Comparison of ENCODE assay signal across 26 cellular contexts in genomic region chr22:48186121-48186790, GRCh38.
DNase-seq lines count a peak whose midpoint lies in the region; ATAC-seq, FAIRE-seq and TF ChIP-seq lines count a peak whose summit lies in the region.
"Had no signal": no experiment of that assay in that cellular context is flagged by ENCODE, and none has a peak within 500 bp of the region (broad histone marks: within the 10 kb centered on the region; RNA-seq: fewer than 3 reads in every experiment).

No MANE protein-coding gene starts in this region.

- peak overlapping the region in 2 of 3 experiments; percentile 7 to 40 for H3K27ac Mint-ChIP-seq in nephron
- H3K27ac Mint-ChIP-seq: CD14-positive monocyte had no signal

- no peaks in the 10 kb centered on the region for H3K27me3 ChIP-seq in DND-41 (ENCODE audit: insufficient read depth, low read length, poor library complexity)
- H3K27me3 ChIP-seq in H1 (replicated peaks in 1 of 4; ENCODE audit: control insufficient read depth in 3 of 4, extremely low read depth in 1 of 4, insufficient read depth in 3 of 4, low read length in 3 of 4), result 0 out of 7 replicates have a peak, but pooled peaks cover 0 to 2% (median 0%) of the 10 kb centered on the region in 4 experiments
- no peaks in the 10 kb centered on the region for H3K27me3 ChIP-seq in uterus
- no peaks in the 10 kb centered on the region for H3K27me3 ChIP-seq in mesenchymal stem cell (ENCODE audit: control insufficient read depth in 1 of 2, insufficient read depth in 1 of 2, low read length in 2 of 2)

- WGBS in H1 (ENCODE audit: extremely low coverage in 1 of 2, insufficient coverage in 1 of 2, insufficient read length in 1 of 2, insufficient replicate concordance in 2 of 2, low coverage in 1 of 2, low lambda C conversion rate in 2 of 2, missing lambda C conversion rate in 1 of 2), 2 experiments, result 90% methylated on average over 9 of the region's 11 CpGs; no CpG with 5 or more reads in 1 of the 2 experiments
- WGBS in mesenchymal stem cell, result 79% methylated on average over 11 of the region's 11 CpGs

- H3K9me3 ChIP-seq in DND-41 (ENCODE audit: insufficient read depth, low read length, severe bottlenecking) (peaks cover 7% of the 10 kb centered on the region), H1 (ENCODE audit: insufficient read depth in 2 of 2, low read depth in 1 of 2, low read length in 1 of 2) (0 out of 4 replicates have a peak, but pooled peaks cover 0 to 3% of the 10 kb centered on the region in 2 experiments), uterus (peaks cover 0 to 8% of the 10 kb centered on the region in 2 donors), mesenchymal stem cell (ENCODE audit: control insufficient read depth, low read length) (peaks cover 5% of the 10 kb centered on the region)
- H3K9me3 ChIP-seq: HAP-1 had no signal

- H3K27ac ChIP-seq in DND-41 (ENCODE audit: low read length), result peak overlapping the region; percentile 55; the same call in 1 of the 2 replicates
- H3K27ac ChIP-seq in H1 (ENCODE audit: low read depth, low read length), result no peak overlapping the region
- H3K27ac ChIP-seq in uterus, result peak overlapping the region in 1 of 2 donors; percentile 34
- H3K27ac ChIP-seq in mesenchymal stem cell (ENCODE audit: low read length, poor library complexity, severe bottlenecking), result no peak overlapping the region
- H3K27ac ChIP-seq: GM23248, SK-N-MC had no signal

- H2BK5ac ChIP-seq in H1 (ENCODE audit: low read depth, low read length) (no peak overlapping the region), mesenchymal stem cell (ENCODE audit: low read depth, low read length, poor library complexity, severe bottlenecking) (no peak overlapping the region)

- no peak for TF ChIP-seq RAD21 in H1 (IDR thresholded peaks at IDR 0.05 in 1 of 2, conservative IDR thresholded peaks at IDR 0.05 in 1 of 2; ENCODE audit: low read depth in 2 of 2, low read length in 2 of 2)

- H3K56ac ChIP-seq in H1 (replicated peaks; ENCODE audit: insufficient read length, low read depth, low read length), result no peak overlapping the region

- no peak overlapping the region for H4K5ac ChIP-seq in H1 (ENCODE audit: insufficient read length, low read depth, low read length)

- H3K23me2 ChIP-seq in H1 (ENCODE audit: low read depth, low read length), result no peaks in the 10 kb centered on the region

- H4K8ac ChIP-seq in H1 (ENCODE audit: extremely low read depth, insufficient read depth, low read length) (no peak overlapping the region), mesenchymal stem cell (ENCODE audit: low read length) (no peak overlapping the region)

- no peak for TF ChIP-seq CTCF in DND-41 (IDR thresholded peaks at IDR 0.05; ENCODE audit: borderline replicate concordance, extremely low read depth, low read length, poor library complexity, severe bottlenecking)
- no peak for TF ChIP-seq CTCF in H1 (IDR thresholded peaks at IDR 0.05; ENCODE audit: control extremely low read depth in 1 of 3, insufficient read depth in 1 of 3, low read depth in 1 of 3, low read length in 3 of 3)
- TF ChIP-seq CTCF in nephron (IDR thresholded peaks at IDR 0.05; ENCODE audit: unreplicated experiment in 3 of 3), result no peak
- no peak for TF ChIP-seq CTCF in uterus (IDR thresholded peaks at IDR 0.05)

- no peak overlapping the region for H4K91ac ChIP-seq in H1 (replicated peaks; ENCODE audit: insufficient read length, low read length)
- no peak overlapping the region for H4K91ac ChIP-seq in mesenchymal stem cell (ENCODE audit: low read length)

- CTCF ChIA-PET in H1 (lab: Charles Lee; ENCODE audit: partially characterized antibody), result no interaction called here

- H3K14ac ChIP-seq in H1 (ENCODE audit: insufficient read length), result no peak overlapping the region
- no peak overlapping the region for H3K14ac ChIP-seq in mesenchymal stem cell (ENCODE audit: low read length in 2 of 2)

- peaks cover 10% of the 10 kb centered on the region for H3K9me3 Mint-ChIP-seq in nephron

- H2AK5ac ChIP-seq in H1 (ENCODE audit: low read depth, low read length), result no peak overlapping the region
- H2AK5ac ChIP-seq in mesenchymal stem cell (ENCODE audit: low read length, severe bottlenecking), result no peak overlapping the region

- 0 out of 2 replicates have a peak overlapping the region, but pooled peaks have one; percentile 16 for H2BK15ac ChIP-seq in H1 (ENCODE audit: low read length)
- H2BK15ac ChIP-seq in mesenchymal stem cell (ENCODE audit: low read depth, poor library complexity, severe bottlenecking), result no peak overlapping the region

- peaks cover 17% of the 10 kb centered on the region for H3K4me1 ChIP-seq in DND-41 (ENCODE audit: insufficient read depth, low read length)
- H3K4me1 ChIP-seq in H1 (replicated peaks in 1 of 4; ENCODE audit: control insufficient read depth in 3 of 4, insufficient read depth in 4 of 4, low read length in 3 of 4), result peaks cover 3 to 11% (median 6%) of the 10 kb centered on the region in 4 experiments; a peak in 4 of 7 replicates
- H3K4me1 ChIP-seq in uterus, result peaks cover 0 to 5% of the 10 kb centered on the region in 2 donors
- H3K4me1 ChIP-seq in mesenchymal stem cell (ENCODE audit: control insufficient read depth, insufficient read depth, low read depth, low read length), result no peaks in the 10 kb centered on the region
- H3K4me1 ChIP-seq: HAP-1 had no signal

- H3K4me3 ChIP-seq in DND-41 (ENCODE audit: low read depth in 1 of 2, low read length in 2 of 2), result no peak overlapping the region
- H3K4me3 ChIP-seq in H1 (ENCODE audit: extremely low read depth in 1 of 4, insufficient read depth in 2 of 4, low read depth in 3 of 4, low read length in 4 of 4), result no peak overlapping the region
- H3K4me3 ChIP-seq in uterus, result no peak overlapping the region
- no peak overlapping the region for H3K4me3 ChIP-seq in mesenchymal stem cell (ENCODE audit: insufficient read depth in 1 of 2, low read depth in 1 of 2, low read length in 2 of 2)
- H3K4me3 ChIP-seq: GM23248, HAP-1, K562, SK-N-MC had no signal

- no peaks in the 10 kb centered on the region for H4K20me1 ChIP-seq in DND-41 (ENCODE audit: insufficient read depth, low read length)
- no peaks in the 10 kb centered on the region for H4K20me1 ChIP-seq in H1 (replicated peaks in 1 of 2; ENCODE audit: control insufficient read depth in 1 of 2, insufficient read depth in 2 of 2, low read length in 2 of 2)

- no peak overlapping the region for H3K9ac ChIP-seq in DND-41 (ENCODE audit: low read depth, low read length)
- H3K9ac ChIP-seq in H1 (replicated peaks in 1 of 4; ENCODE audit: extremely low read depth in 1 of 4, low read depth in 3 of 4, low read length in 3 of 4), result no peak overlapping the region
- H3K9ac ChIP-seq in mesenchymal stem cell (ENCODE audit: low read length), result no peak overlapping the region
- H3K9ac ChIP-seq: GM23248 had no signal

- no peak for TF ChIP-seq EP300 in H1 (IDR thresholded peaks at IDR 0.05; ENCODE audit: borderline replicate concordance in 1 of 2, low read depth in 2 of 2, low read length in 2 of 2)

- DNase-seq in DND-41 (no peak), H1 (ENCODE audit: low read depth in 1 of 2, low spot score in 2 of 2) (peak in 1 of 2 experiments; percentile 24), uterus (peak; percentile 38 to 56), NCI-H146 treated with DMSO at 0.1 percent for 48 hours (lab: John Stamatoyannopoulos, UW; ENCODE audit: unreplicated experiment) (no peak), GM12891 (ENCODE audit: insufficient read length, low spot score) (no peak), mesenchymal stem cell (no peak)
- DNase-seq: EL, GF-D8, GM23248, Kasumi-1, NCI-H1092 treated with DMSO at 0.1 percent for 48 hours, NCI-H1436, NCI-H1930, NCI-H2107, NCI-H524 treated with DMSO at 0.1 percent for 48 hours, NCI-H774, SIG-M5, SW 1271 had no signal

- H3K18ac ChIP-seq in H1 (ENCODE audit: extremely low read depth, low read length) (no peak overlapping the region; the same call in 1 of the 2 replicates), mesenchymal stem cell (ENCODE audit: low read depth in 1 of 2, low read length in 2 of 2) (no peak overlapping the region)

- H2BK12ac ChIP-seq in H1 (ENCODE audit: low read depth, low read length) (no peak overlapping the region), mesenchymal stem cell (ENCODE audit: low read length in 2 of 2) (no peak overlapping the region)

- H3K4me3 Mint-ChIP-seq in nephron, result no peak overlapping the region
- H3K4me3 Mint-ChIP-seq: CD14-positive monocyte had no signal

- H2AFZ ChIP-seq in DND-41 (ENCODE audit: low read depth, low read length), result 0 out of 2 replicates have a peak overlapping the region, but pooled peaks have one; percentile 26
- H2AFZ ChIP-seq in H1 (ENCODE audit: low read length), result no peak overlapping the region
- no peak overlapping the region for H2AFZ ChIP-seq in mesenchymal stem cell (ENCODE audit: low read depth, low read length)
- H2AFZ ChIP-seq: GM23248 had no signal

- no peak overlapping the region for H2BK20ac ChIP-seq in H1 (ENCODE audit: low read length)

- H3K79me2 ChIP-seq in DND-41 (ENCODE audit: insufficient read depth, low read length) (no peaks in the 10 kb centered on the region), H1 (ENCODE audit: control insufficient read depth in 1 of 2, insufficient read depth in 2 of 2, low read length in 2 of 2) (no peaks in the 10 kb centered on the region)

- peaks cover 18% of the 10 kb centered on the region for H3K27me3 Mint-ChIP-seq in nephron (ENCODE audit: low read depth)

- TF ChIP-seq POLR2A in H1 (IDR thresholded peaks at IDR 0.05; ENCODE audit: control extremely low read depth in 1 of 2, low read depth in 2 of 2, low read length in 2 of 2), result no peak
- no peak for TF ChIP-seq POLR2A in uterus (IDR thresholded peaks at IDR 0.05)
- no peak for TF ChIP-seq POLR2A in GM12891 (IDR thresholded peaks at IDR 0.05; ENCODE audit: low read depth, low read length)

- intact Hi-C loops in uterus (cut with DNase I; ENCODE audit: low total_unique reads), result no loop called here

- no peaks in the 10 kb centered on the region for H3K36me3 Mint-ChIP-seq in nephron (ENCODE audit: low read depth)
- H3K36me3 Mint-ChIP-seq: CD14-positive monocyte had no signal

- peak; percentile 11; the same call in 1 of the 3 replicates for ATAC-seq in DND-41 (ENCODE audit: insufficient read depth, low read depth)
- ATAC-seq: K562 had no signal

- H3K79me1 ChIP-seq in H1 (ENCODE audit: low read depth, low read length), result no peaks in the 10 kb centered on the region
- H3K79me1 ChIP-seq in mesenchymal stem cell (replicated peaks; ENCODE audit: low read length, poor library complexity, severe bottlenecking), result no peaks in the 10 kb centered on the region

- H3K4ac ChIP-seq in H1 (replicated peaks; ENCODE audit: insufficient read length, low read depth, low read length) (no peak overlapping the region), mesenchymal stem cell (ENCODE audit: low read depth in 1 of 2, low read length in 2 of 2) (no peak overlapping the region)

- H3K4me1 Mint-ChIP-seq in nephron, result peaks cover 13% of the 10 kb centered on the region
- H3K4me1 Mint-ChIP-seq: CD14-positive monocyte had no signal

- H2BK120ac ChIP-seq in H1 (replicated peaks; ENCODE audit: low read depth, low read length), result no peak overlapping the region
- H2BK120ac ChIP-seq in mesenchymal stem cell (ENCODE audit: low read depth, low read length), result no peak overlapping the region

- FAIRE-seq in H1 (lab: Jason Lieb, UNC) (no peak), GM12891 (lab: Jason Lieb, UNC) (no peak)
- FAIRE-seq: GM12892, HTR-8/SVneo, K562, RCC 7860 had no signal

- POLR2A ChIA-PET in H1 (lab: Charles Lee; ENCODE audit: partially characterized antibody), result interaction anchor here (0.5 kb wide), 1 partner anchor 1851 kb away, joined by 3 read pairs; the partner anchor contains the start of gene TRMU

- H3K23ac ChIP-seq in H1 (ENCODE audit: insufficient read length) (no peak overlapping the region), mesenchymal stem cell (ENCODE audit: low read length in 2 of 2) (no peak overlapping the region)

- H3K4me2 ChIP-seq in DND-41 (ENCODE audit: insufficient read depth, low read length) (no peak overlapping the region; the same call in 1 of the 2 replicates), H1 (ENCODE audit: insufficient read depth in 1 of 2, low read depth in 2 of 2, low read length in 2 of 2) (no peak overlapping the region), mesenchymal stem cell (ENCODE audit: low read length, poor library complexity, severe bottlenecking) (no peak overlapping the region)

- H3K36me3 ChIP-seq in DND-41 (ENCODE audit: insufficient read depth, low read length) (no peaks in the 10 kb centered on the region), H1 (ENCODE audit: control insufficient read depth in 2 of 4, insufficient read depth in 4 of 4, low read length in 3 of 4) (no peaks in the 10 kb centered on the region), uterus (no peaks in the 10 kb centered on the region), mesenchymal stem cell (ENCODE audit: control insufficient read depth in 1 of 2, insufficient read depth in 2 of 2, low read depth in 1 of 2, low read length in 2 of 2) (no peaks in the 10 kb centered on the region)
- H3K36me3 ChIP-seq: HAP-1 had no signal

Comparison
In these comparisons a context has a peak if more than half of its experiments do, and no peak if none do; other contexts are left out.
1. DNase-seq: peak in uterus (2 of 2); none in DND-41 (single experiment), NCI-H146 treated with DMSO at 0.1 percent for 48 hours (single experiment), GM12891 (single experiment) and mesenchymal stem cell (single experiment).